1 cellular context compared by ENCODE assay signal in the genomic region with DNA sequence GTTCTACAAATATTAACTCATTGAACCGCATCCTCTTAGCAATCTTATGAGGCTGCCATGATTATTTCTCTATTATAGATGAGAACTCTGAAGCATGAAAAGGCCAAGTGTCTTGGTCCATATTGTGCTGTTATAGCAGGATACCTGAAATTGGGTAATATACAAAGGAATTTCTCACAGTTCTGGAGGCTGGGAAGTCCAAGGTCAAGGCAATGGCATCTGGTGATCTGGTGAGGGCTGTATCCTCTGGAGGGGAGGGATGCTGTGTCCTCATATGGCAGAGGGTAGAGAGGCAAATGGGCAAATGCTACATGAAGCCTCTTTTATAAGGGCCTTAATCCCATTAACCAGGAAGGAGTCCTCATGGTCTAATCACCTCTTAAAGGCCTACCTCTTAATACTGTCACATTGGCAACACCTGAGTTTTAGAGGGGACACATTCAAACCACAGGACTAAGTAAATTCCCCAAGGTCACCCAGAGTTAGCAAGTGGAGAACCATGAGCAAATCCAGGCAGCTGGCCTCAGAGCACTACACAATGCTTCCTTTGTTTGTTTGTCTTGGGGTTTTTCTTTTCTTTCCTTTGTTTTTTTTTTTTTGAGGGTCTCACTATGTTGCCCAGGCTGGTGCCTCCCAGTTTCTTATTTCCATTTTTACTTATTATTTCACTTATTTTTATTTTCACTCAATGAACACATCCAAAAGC.
A peak's percentile ranks its signal among the peaks of the same experiment; 100 is the strongest.
TF ChIP-seq lines count a peak whose summit lies in the region.

No MANE protein-coding gene starts in this region.

TF ChIP-seq in HepG2, 621 proteins besides CTCF, POLR2A, EP300 and RAD21:
- TF ChIP-seq SOX13 (IDR thresholded peaks at IDR 0.05), result no peak
- peak in 1 of 2 experiments; percentile 74; a peak in 2 of 4 replicates for TF ChIP-seq SOX13 (CRISPR knock-in tag; conservative IDR thresholded peaks at IDR 0.05 in 1 of 2, IDR thresholded peaks at IDR 0.05 in 1 of 2)
- TF ChIP-seq EED (CRISPR knock-in tag; IDR thresholded peaks at IDR 0.05), result no peak
- TF ChIP-seq, protein P1, sequence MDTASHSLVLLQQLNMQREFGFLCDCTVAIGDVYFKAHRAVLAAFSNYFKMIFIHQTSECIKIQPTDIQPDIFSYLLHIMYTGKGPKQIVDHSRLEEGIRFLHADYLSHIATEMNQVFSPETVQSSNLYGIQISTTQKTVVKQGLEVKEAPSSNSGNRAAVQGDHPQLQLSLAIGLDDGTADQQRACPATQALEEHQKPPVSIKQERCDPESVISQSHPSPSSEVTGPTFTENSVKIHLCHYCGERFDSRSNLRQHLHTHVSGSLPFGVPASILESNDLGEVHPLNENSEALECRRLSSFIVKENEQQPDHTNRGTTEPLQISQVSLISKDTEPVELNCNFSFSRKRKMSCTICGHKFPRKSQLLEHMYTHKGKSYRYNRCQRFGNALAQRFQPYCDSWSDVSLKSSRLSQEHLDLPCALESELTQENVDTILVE (CRISPR knock-in tag; IDR thresholded peaks at IDR 0.05), result no peak
- peak; percentile 18; the same call in 1 of the 2 replicates for TF ChIP-seq RARA (CRISPR knock-in tag; IDR thresholded peaks at IDR 0.05)
- peak; percentile 57; the same call in 1 of the 2 replicates for TF ChIP-seq SOX5 (CRISPR knock-in tag; IDR thresholded peaks at IDR 0.05; ENCODE audit: borderline replicate concordance)
- peak; percentile 90 for TF ChIP-seq ZNF121 (CRISPR knock-in tag; IDR thresholded peaks at IDR 0.05)
- no peak for TF ChIP-seq CREM (IDR thresholded peaks at IDR 0.05)
- TF ChIP-seq CREM (CRISPR knock-in tag; IDR thresholded peaks at IDR 0.05), result no peak
- TF ChIP-seq ARID4A (CRISPR knock-in tag; IDR thresholded peaks at IDR 0.05; ENCODE audit: borderline replicate concordance), result no peak
- TF ChIP-seq, protein P2, sequence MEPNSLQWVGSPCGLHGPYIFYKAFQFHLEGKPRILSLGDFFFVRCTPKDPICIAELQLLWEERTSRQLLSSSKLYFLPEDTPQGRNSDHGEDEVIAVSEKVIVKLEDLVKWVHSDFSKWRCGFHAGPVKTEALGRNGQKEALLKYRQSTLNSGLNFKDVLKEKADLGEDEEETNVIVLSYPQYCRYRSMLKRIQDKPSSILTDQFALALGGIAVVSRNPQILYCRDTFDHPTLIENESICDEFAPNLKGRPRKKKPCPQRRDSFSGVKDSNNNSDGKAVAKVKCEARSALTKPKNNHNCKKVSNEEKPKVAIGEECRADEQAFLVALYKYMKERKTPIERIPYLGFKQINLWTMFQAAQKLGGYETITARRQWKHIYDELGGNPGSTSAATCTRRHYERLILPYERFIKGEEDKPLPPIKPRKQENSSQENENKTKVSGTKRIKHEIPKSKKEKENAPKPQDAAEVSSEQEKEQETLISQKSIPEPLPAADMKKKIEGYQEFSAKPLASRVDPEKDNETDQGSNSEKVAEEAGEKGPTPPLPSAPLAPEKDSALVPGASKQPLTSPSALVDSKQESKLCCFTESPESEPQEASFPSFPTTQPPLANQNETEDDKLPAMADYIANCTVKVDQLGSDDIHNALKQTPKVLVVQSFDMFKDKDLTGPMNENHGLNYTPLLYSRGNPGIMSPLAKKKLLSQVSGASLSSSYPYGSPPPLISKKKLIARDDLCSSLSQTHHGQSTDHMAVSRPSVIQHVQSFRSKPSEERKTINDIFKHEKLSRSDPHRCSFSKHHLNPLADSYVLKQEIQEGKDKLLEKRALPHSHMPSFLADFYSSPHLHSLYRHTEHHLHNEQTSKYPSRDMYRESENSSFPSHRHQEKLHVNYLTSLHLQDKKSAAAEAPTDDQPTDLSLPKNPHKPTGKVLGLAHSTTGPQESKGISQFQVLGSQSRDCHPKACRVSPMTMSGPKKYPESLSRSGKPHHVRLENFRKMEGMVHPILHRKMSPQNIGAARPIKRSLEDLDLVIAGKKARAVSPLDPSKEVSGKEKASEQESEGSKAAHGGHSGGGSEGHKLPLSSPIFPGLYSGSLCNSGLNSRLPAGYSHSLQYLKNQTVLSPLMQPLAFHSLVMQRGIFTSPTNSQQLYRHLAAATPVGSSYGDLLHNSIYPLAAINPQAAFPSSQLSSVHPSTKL (CRISPR knock-in tag; IDR thresholded peaks at IDR 0.05), result 0 out of 2 replicates have a peak, but pooled peaks have one; percentile 17
- TF ChIP-seq SSRP1 (CRISPR knock-in tag; IDR thresholded peaks at IDR 0.05), result no peak
- peak; percentile 97 for TF ChIP-seq ZNF564 (CRISPR knock-in tag; IDR thresholded peaks at IDR 0.05)
- TF ChIP-seq ZNF362 (CRISPR knock-in tag; IDR thresholded peaks at IDR 0.05; ENCODE audit: borderline replicate concordance), result 0 out of 2 replicates have a peak, but pooled peaks have one; percentile 23
- TF ChIP-seq, protein P3, sequence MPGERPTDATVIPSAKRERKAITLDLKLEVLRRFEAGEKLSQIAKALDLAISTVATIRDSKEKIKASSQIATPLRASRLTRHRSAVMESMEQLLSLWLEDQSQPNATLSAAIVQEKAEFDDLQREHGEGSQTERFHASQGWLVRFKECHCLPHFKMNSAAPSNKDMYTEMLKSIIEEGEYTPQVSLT (CRISPR knock-in tag; IDR thresholded peaks at IDR 0.05; ENCODE audit: borderline replicate concordance, low read depth), result no peak
- no peak for TF ChIP-seq SOX6 (IDR thresholded peaks at IDR 0.05)
- peak; percentile 44; the same call in 1 of the 2 replicates for TF ChIP-seq SOX6 (CRISPR knock-in tag; IDR thresholded peaks at IDR 0.05)
- no peak for TF ChIP-seq ZFP91 (CRISPR knock-in tag; IDR thresholded peaks at IDR 0.05; ENCODE audit: borderline replicate concordance)
- no peak for TF ChIP-seq HNRNPLL (IDR thresholded peaks at IDR 0.05; ENCODE audit: low read depth, low read length, poor library complexity, severe bottlenecking)
